Comparison of ENCODE assay signal across 8 cellular contexts in the genomic region with DNA sequence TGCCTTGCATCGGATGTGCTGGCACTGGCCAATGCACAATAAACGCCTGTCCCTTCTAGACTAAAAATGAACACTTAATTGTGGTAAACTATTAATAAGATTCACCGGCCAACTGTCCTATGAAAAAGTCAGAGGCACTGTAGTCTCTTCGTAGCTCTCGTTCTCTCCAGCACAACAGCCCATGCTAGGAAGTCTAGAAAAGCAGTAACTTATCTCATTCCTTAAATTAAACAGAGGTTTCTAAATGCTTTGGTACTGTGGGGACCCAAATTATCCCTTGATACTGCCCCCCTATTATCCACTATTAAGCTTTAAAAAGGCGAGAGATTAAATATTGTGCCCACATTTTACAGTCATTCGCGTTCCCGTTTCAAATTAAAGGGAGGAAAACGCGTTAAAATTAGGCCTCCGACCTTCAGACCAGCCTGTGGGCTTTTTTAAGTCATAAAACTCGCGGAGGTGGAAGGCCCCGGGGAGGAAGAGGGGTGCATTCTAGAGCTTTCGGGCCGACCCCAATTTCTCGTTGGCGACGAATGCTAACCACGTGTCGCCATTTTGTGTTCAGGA. TPM values are rescaled to one million over a fixed set of nuclear protein-coding genes. Genes with fewer than 3 reads are reported as not detected.
DNase-seq lines count a peak whose midpoint lies in the region; ATAC-seq lines count a peak whose summit lies in the region.

No MANE protein-coding gene starts in this region.

- H3K4me1 Mint-ChIP-seq in naive B cell = peaks cover 46 to 60% (median 56%) of the 10 kb centered on the region in 3 donors

- peaks cover 0 to 3% (median 0%) of the 10 kb centered on the region in 7 donors for H3K9me3 Mint-ChIP-seq in naive B cell

- peaks cover 16 to 20% of the 10 kb centered on the region in 2 donors for H3K36me3 Mint-ChIP-seq in naive B cell

- H3K4me3 Mint-ChIP-seq in naive B cell = peak overlapping the region; percentile 92 to 99 (median 97)

- ATAC-seq in naive B cell (ENCODE audit: low read depth in 2 of 2) = no peak
- ATAC-seq in HG03469 (IDR thresholded peaks at IDR 0.05; ENCODE audit: unreplicated experiment) = no peak

- in situ Hi-C loops in Caki2 (cut with HindIII; ENCODE audit: low pct_unique_long_range_greater_than_20kb, low sequenced_read_pairs) = no loop called here

- DNase-seq in Caki2 (ENCODE audit: low read depth) = peak; percentile 23
- peak; percentile 59 for DNase-seq in NAMALWA (ENCODE audit: low spot score)
- peak; percentile 28 for DNase-seq in cerebellar cortex (ENCODE audit: low spot score)
- DNase-seq in naive B cell = no peak
- DNase-seq in retina = no peak
- DNase-seq in AG20443 (ENCODE audit: low spot score) = no peak
- DNase-seq in NCI-H2171 treated with DMSO at 0.1 percent for 48 hours (lab: John Stamatoyannopoulos, UW) = no peak

- H3K27me3 Mint-ChIP-seq in naive B cell = peaks cover 0 to 4% (median 0%) of the 10 kb centered on the region in 3 donors

- H3K27ac Mint-ChIP-seq in naive B cell = peak overlapping the region; percentile 99 to 100 (median 100)

RNA-seq across cellular contexts. Expression of a gene that starts 1.5 kb away (rescaled TPM):
- 127 and 135 TPM in 2 replicates for total RNA-seq in Caki2 (2014; rRNA removed; shearing (Covaris generic); ENCODE audit: low replicate concordance)
- 100 to 1,000 TPM; 108 to 148 (median 126) TPM for polyA plus RNA-seq in naive B cell (ENCODE audit: low read depth in 6 of 6)

Comparison
In these comparisons a context has a peak if more than half of its experiments do, and no peak if none do; other contexts are left out.
1. DNase-seq: peak in Caki2 (single experiment), NAMALWA (single experiment) and cerebellar cortex (single experiment); none in naive B cell (single experiment), retina (single experiment), AG20443 (single experiment) and NCI-H2171 treated with DMSO at 0.1 percent for 48 hours (single experiment).